In the genomic region with DNA sequence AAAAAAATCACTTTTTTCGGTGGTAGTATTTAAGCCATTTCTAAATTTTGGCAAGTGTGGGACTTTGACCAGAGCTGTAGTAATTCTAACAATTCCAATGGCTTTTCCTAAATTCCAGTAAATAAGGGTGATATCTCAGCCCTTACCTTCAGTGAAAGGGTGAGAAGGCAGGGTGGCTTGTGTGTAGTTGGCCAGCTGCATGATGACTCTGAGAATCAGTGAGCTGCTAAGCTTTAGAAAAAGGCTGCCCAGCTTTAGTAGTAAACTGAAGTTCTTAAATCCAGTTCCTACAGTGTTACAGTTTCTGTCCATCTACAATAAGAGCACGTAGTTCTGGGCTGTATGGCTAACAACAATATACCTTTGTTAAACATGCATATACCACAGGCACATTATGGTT, we compare ENCODE assay signal across 13 cellular contexts. TPM values are rescaled to one million over a fixed set of nuclear protein-coding genes. Genes with fewer than 3 reads are reported as not detected.
DNase-seq lines count a peak whose midpoint lies in the region; ATAC-seq, FAIRE-seq and TF ChIP-seq lines count a peak whose summit lies in the region.
"Had no signal": no experiment of that assay in that cellular context is flagged by ENCODE, and none has a peak within 500 bp of the region (broad histone marks: within the 10 kb centered on the region; RNA-seq: fewer than 3 reads in every experiment).

No MANE protein-coding gene starts in this region.

- no peak for FAIRE-seq in pancreas (lab: Jason Lieb, UNC)

- peak overlapping the region; percentile 56 to 63 (median 60) for H3K27ac ChIP-seq in pancreas

- intact Hi-C loops in pancreas (cut with DNase I): no loop called here

- DNase-seq in choroid plexus epithelial cell (ENCODE audit: low read depth) (peak; percentile 12), pancreas (no peak), NCI-H146 treated with DMSO at 0.1 percent for 48 hours (lab: John Stamatoyannopoulos, UW; ENCODE audit: unreplicated experiment) (no peak), NCI-H1694 treated with DMSO at 0.1 percent for 48 hours (lab: John Stamatoyannopoulos, UW) (no peak), GOT3 (lab: John Stamatoyannopoulos, UW) (no peak)
- DNase-seq: activated T-cell treated with anti-CD3 and anti-CD28 coated beads, Interleukin-2, amount 50 U/mL, for 4 hours; CD8-positive, alpha-beta memory T cell; Kasumi-1; NCI-H2107 had no signal

- H3K4me1 ChIP-seq in pancreas: peaks cover 0 to 5% (median 4%) of the 10 kb centered on the region in 3 donors

- H3K9me3 ChIP-seq in pancreas: no peaks in the 10 kb centered on the region
- H3K9me3 ChIP-seq: thoracic aorta had no signal

- WGBS in pancreas, 2 donors: 50% methylated on average over 2 of the region's 2 CpGs

- no peaks in the 10 kb centered on the region for H3K27me3 ChIP-seq in pancreas

- TF ChIP-seq CTCF in choroid plexus epithelial cell (conservative IDR thresholded peaks at IDR 0.05; ENCODE audit: low read depth, low read length) (no peak), pancreas (IDR thresholded peaks at IDR 0.05) (no peak)

- H3K4me3 ChIP-seq in choroid plexus epithelial cell (ENCODE audit: low read depth, low read length) (no peak overlapping the region), pancreas (peak overlapping the region in 1 of 4 donors; percentile 4)

- ATAC-seq in GM21515 (IDR thresholded peaks at IDR 0.05; ENCODE audit: unreplicated experiment): peak; percentile 8
- ATAC-seq in HG03097 (IDR thresholded peaks at IDR 0.05; ENCODE audit: low FRiP score, unreplicated experiment): peak; percentile 9
- ATAC-seq in pancreas: peak; percentile 64 to 70 (median 68)
- ATAC-seq in esophagus mucosa: no peak

- H3K36me3 ChIP-seq in pancreas: no peaks in the 10 kb centered on the region
- H3K36me3 ChIP-seq: thoracic aorta had no signal

RNA-seq across cellular contexts. Expression of gene OXER1, which starts 42.0 kb away (rescaled TPM):
- total RNA-seq in pancreas: 1 to 10 TPM; 2.0 to 4.5 (median 3.7) TPM
- polyA plus RNA-seq in pancreas: 10 to 100 TPM; 10.1 to 12.5 TPM
- 0.40 TPM for total RNA-seq in esophagus mucosa
